8 cellular contexts compared by ENCODE assay signal in genomic region chr19:3029070-3029923, GRCh38. TPM values are rescaled to one million over a fixed set of nuclear protein-coding genes. Genes with fewer than 3 reads are reported as not detected.
A peak's percentile ranks its signal among the peaks of the same experiment; 100 is the strongest.
DNase-seq lines count a peak whose midpoint lies in the region; ATAC-seq and TF ChIP-seq lines count a peak whose summit lies in the region.

TLE2 (minus strand) TSS chr19:3029280; CDS start chr19:3028904, 376 bp downstream.

- H3K27ac Mint-ChIP-seq in MCF 10A (ENCODE audit: low read depth, unreplicated experiment): no peak within 1 kb of the TSS
- H3K27ac Mint-ChIP-seq in type B pancreatic cell: peak within 1 kb of the TSS; percentile 56

- CTCF ChIA-PET in MCF 10A (lab: Yijun Ruan, JAX): no interaction called here

- H3K27me3 ChIP-seq in right lobe of liver: no peaks in the 10 kb centered on the region

- BruUV-seq in MCF 10A (replicated peaks; lab: Mats Ljungman, UMichigan): no TSS peak

- TF ChIP-seq CTCF in MCF 10A (IDR thresholded peaks at IDR 0.05; ENCODE audit: unreplicated experiment) (no peak), right lobe of liver (IDR thresholded peaks at IDR 0.05) (no peak), type B pancreatic cell (conservative IDR thresholded peaks at IDR 0.05) (no peak)

- POLR2A ChIA-PET in MCF 10A (lab: Yijun Ruan, JAX): no interaction called here

- ATAC-seq in right lobe of liver (peak; percentile 5 to 27 (median 14)), GM19023 (IDR thresholded peaks at IDR 0.05; ENCODE audit: unreplicated experiment) (no peak), GM19351 (IDR thresholded peaks at IDR 0.05; ENCODE audit: unreplicated experiment) (no peak)

- TF ChIP-seq POLR2A in right lobe of liver (IDR thresholded peaks at IDR 0.05): no peak

- H3K9me3 Mint-ChIP-seq in MCF 10A (ENCODE audit: unreplicated experiment) (no peaks in the 10 kb centered on the region), type B pancreatic cell (no peaks in the 10 kb centered on the region)

- H3K4me3 Mint-ChIP-seq in MCF 10A (ENCODE audit: unreplicated experiment) (peak within 1 kb of the TSS; percentile 67), type B pancreatic cell (peak within 1 kb of the TSS; percentile 81)

- no peaks in the 10 kb centered on the region for H3K27me3 Mint-ChIP-seq in MCF 10A (ENCODE audit: insufficient read depth, unreplicated experiment)
- H3K27me3 Mint-ChIP-seq in type B pancreatic cell: peaks cover 50% of the 10 kb centered on the region

- H3K27ac ChIP-seq in right lobe of liver: no peak within 1 kb of the TSS

- WGBS in right lobe of liver (ENCODE audit: insufficient coverage, low coverage, low lambda C conversion rate, missing lambda C conversion rate): 5% methylated on average over 25 of the region's 85 CpGs

- intact Hi-C loops in MCF 10A (cut with micrococcal nuclease) (no loop called here), right lobe of liver (cut with DNase I) (no loop called here)

- H3K9me3 ChIP-seq in right lobe of liver: no peaks in the 10 kb centered on the region

- H3K4me1 Mint-ChIP-seq in MCF 10A (ENCODE audit: insufficient read depth, unreplicated experiment): peaks cover 8% of the 10 kb centered on the region
- peaks cover 18% of the 10 kb centered on the region for H3K4me1 Mint-ChIP-seq in type B pancreatic cell (ENCODE audit: unreplicated experiment)

- H3K4me3 ChIP-seq in right lobe of liver: peak within 1 kb of the TSS; percentile 43 to 48 (median 43)

- peak; percentile 24 for DNase-seq in stimulated activated CD4-positive, alpha-beta T cell treated with anti-CD3 and anti-CD28 coated beads, Interleukin-12 subunit alpha, Interleukin-12 subunit beta, amount 100 ng/mL, for 4 hours
- no peak for DNase-seq in stimulated activated CD4-positive, alpha-beta T cell treated with anti-CD3 and anti-CD28 coated beads, Interleukin-1b, Interleukin-23, amount 100 ng/mL, for 48 hours
- DNase-seq in MCF 10A (ENCODE audit: unreplicated experiment): no peak
- no peak for DNase-seq in right lobe of liver
- no peak for DNase-seq in type B pancreatic cell (ENCODE audit: extremely low spot score, unreplicated experiment)
- no peak for DNase-seq in hippocampal formation (lab: John Stamatoyannopoulos, UW)

- H3K36me3 ChIP-seq in right lobe of liver: no peaks in the 10 kb centered on the region

- H3K4me1 ChIP-seq in right lobe of liver: peaks cover 0 to 15% (median 7%) of the 10 kb centered on the region in 4 donors

- no peaks in the 10 kb centered on the region for H3K36me3 Mint-ChIP-seq in MCF 10A (ENCODE audit: insufficient read depth, unreplicated experiment)
- H3K36me3 Mint-ChIP-seq in type B pancreatic cell: peaks cover 3% of the 10 kb centered on the region

RNA-seq across cellular contexts. Expression of gene TLE2, which starts in this region (rescaled TPM):
- total RNA-seq in MCF 10A (2022) (1.9 and 3.0 TPM in 2 replicates), right lobe of liver (10 to 100 TPM in 2 of 6 experiments, 1 to 10 TPM in 4; 6.1 to 20.6 (median 9.3) TPM), type B pancreatic cell (ENCODE audit: low replicate concordance) (37.7 and 52.8 TPM in 2 replicates)

Comparison
In these comparisons a context has a peak if more than half of its experiments do, and no peak if none do; other contexts are left out.
1. ATAC-seq: peak in right lobe of liver (4 of 4); none in GM19023 (single experiment) and GM19351 (single experiment).